8 cellular contexts compared by ENCODE assay signal in genomic region chr1:247332215-247332900, GRCh38. TPM values are rescaled to one million over a fixed set of nuclear protein-coding genes. Genes with fewer than 3 reads are reported as not detected.
DNase-seq lines count a peak whose midpoint lies in the region; ATAC-seq, FAIRE-seq and TF ChIP-seq lines count a peak whose summit lies in the region.

No MANE protein-coding gene starts in this region.

- no peaks in the 10 kb centered on the region for H3K79me2 ChIP-seq in parathyroid adenoma

- DNase-seq in C1 segment of cervical spinal cord (lab: John Stamatoyannopoulos, UW): peak in 8 of 14 donors; percentile 28 to 68 (median 54)
- DNase-seq in RKO (ENCODE audit: low spot score): peak; percentile 62
- peak; percentile 74 for DNase-seq in activated naive CD4-positive, alpha-beta T cell treated with anti-CD3 and anti-CD28 coated beads for 36 hours
- peak; percentile 43 for DNase-seq in glomerular visceral epithelial cell (ENCODE audit: extremely low spot score)
- DNase-seq in urothelium cell line (ENCODE audit: low spot score): peak; percentile 68

- H3K4me2 ChIP-seq in parathyroid adenoma (ENCODE audit: low read length): peak overlapping the region; percentile 78

- H3K9me3 Mint-ChIP-seq in activated naive CD4-positive, alpha-beta T cell treated with anti-CD3 and anti-CD28 coated beads for 36 hours: no peaks in the 10 kb centered on the region

- H3K27ac Mint-ChIP-seq in activated naive CD4-positive, alpha-beta T cell treated with anti-CD3 and anti-CD28 coated beads for 36 hours: no peak overlapping the region

- no peaks in the 10 kb centered on the region for H3K27me3 Mint-ChIP-seq in activated naive CD4-positive, alpha-beta T cell treated with anti-CD3 and anti-CD28 coated beads for 36 hours (ENCODE audit: low read depth)

- intact Hi-C loops in activated naive CD4-positive, alpha-beta T cell treated with anti-CD3 and anti-CD28 coated beads for 36 hours (cut with micrococcal nuclease): loop anchor here (5.0 kb wide), 1 partner anchor 160 kb away; the partner anchor contains the start of gene ZNF124

- no peak for TF ChIP-seq CTCF in parathyroid adenoma (IDR thresholded peaks at IDR 0.05)

- H3K4me1 Mint-ChIP-seq in activated naive CD4-positive, alpha-beta T cell treated with anti-CD3 and anti-CD28 coated beads for 36 hours (ENCODE audit: low read depth): peaks cover 23% of the 10 kb centered on the region

- H3K9ac ChIP-seq in parathyroid adenoma: no peak overlapping the region

- H3K27ac ChIP-seq in parathyroid adenoma: peak overlapping the region; percentile 59

- H3K9me3 ChIP-seq in parathyroid adenoma (ENCODE audit: control insufficient read depth, low read length): no peaks in the 10 kb centered on the region

- no peak for FAIRE-seq in urothelium cell line (lab: Jason Lieb, UNC)

- no peaks in the 10 kb centered on the region for H3K36me3 ChIP-seq in parathyroid adenoma (ENCODE audit: control insufficient read depth, insufficient read depth, low read length)

- H3K27me3 ChIP-seq in parathyroid adenoma (ENCODE audit: control insufficient read depth, insufficient read depth, low read length): no peaks in the 10 kb centered on the region

- peak overlapping the region; percentile 88 for H2AFZ ChIP-seq in parathyroid adenoma

- CTCF ChIA-PET in activated naive CD4-positive, alpha-beta T cell treated with anti-CD3 and anti-CD28 coated beads for 36 hours (lab: Charles Lee): no interaction called here

- ATAC-seq in GM18909 (IDR thresholded peaks at IDR 0.05; ENCODE audit: poor library complexity, unreplicated experiment) (peak; percentile 46), HG03108 (IDR thresholded peaks at IDR 0.05; ENCODE audit: unreplicated experiment) (peak; percentile 42)

- no peaks in the 10 kb centered on the region for H3K4me1 ChIP-seq in parathyroid adenoma

- H3K4me3 ChIP-seq in parathyroid adenoma (ENCODE audit: low read depth, low read length): peak overlapping the region; percentile 51

- peaks cover 21% of the 10 kb centered on the region for H3K36me3 Mint-ChIP-seq in activated naive CD4-positive, alpha-beta T cell treated with anti-CD3 and anti-CD28 coated beads for 36 hours (ENCODE audit: low read depth)

- peak overlapping the region; percentile 72 for H3K4me3 Mint-ChIP-seq in activated naive CD4-positive, alpha-beta T cell treated with anti-CD3 and anti-CD28 coated beads for 36 hours

RNA-seq across cellular contexts. Expression of gene ZNF496, which starts 0.7 kb away (rescaled TPM):
- total RNA-seq in activated naive CD4-positive, alpha-beta T cell treated with anti-CD3 and anti-CD28 coated beads for 36 hours: 10 to 100 TPM in 1 of 2 experiments, 1 to 10 TPM in 1; 9.8 to 10.6 TPM

Comparison
In these comparisons a context has a peak if more than half of its experiments do, and no peak if none do; other contexts are left out.
1. Peak in every context shown above with its lines: DNase-seq, ATAC-seq, H3K4me3 ChIP-seq and H3K27ac ChIP-seq.